8 cellular contexts compared by ENCODE assay signal in genomic region chr19:19053508-19054314, GRCh38. TPM values are rescaled to one million over a fixed set of nuclear protein-coding genes. Genes with fewer than 3 reads are reported as not detected.
DNase-seq lines count a peak whose midpoint lies in the region; FAIRE-seq and TF ChIP-seq lines count a peak whose summit lies in the region.

No MANE protein-coding gene starts in this region.

- no peak overlapping the region for H3K9ac ChIP-seq in kidney (ENCODE audit: low read length in 2 of 2)

- H3K9me3 ChIP-seq in breast epithelium (no peaks in the 10 kb centered on the region), kidney (ENCODE audit: control insufficient read depth in 1 of 2, low read length in 2 of 2) (no peaks in the 10 kb centered on the region)

- DNase-seq in HEK293T (ENCODE audit: extremely low spot score) (peak; percentile 69), T-helper 22 cell (ENCODE audit: low read depth) (peak; percentile 31), breast epithelium (ENCODE audit: low spot score in 2 of 2) (no peak), kidney (no peak), SIG-M5 treated with dmso at 0.1 percent for 504 hours (lab: John Stamatoyannopoulos, UW; ENCODE audit: unreplicated experiment) (no peak), NCI-H2171 treated with DMSO at 0.1 percent for 48 hours (lab: John Stamatoyannopoulos, UW) (no peak)
- peak; percentile 53 for DNase-seq in stimulated activated CD4-positive, alpha-beta T cell treated with anti-CD3 and anti-CD28 coated beads, Interleukin-4, amount 100 ng/mL, for 24 hours

- H3K27me3 ChIP-seq in breast epithelium, result no peaks in the 10 kb centered on the region

- POLR2A ChIA-PET in HEK293T (lab: Yijun Ruan, JAX), result no interaction called here

- no peak overlapping the region for H3K27ac ChIP-seq in C4-2B
- no peak overlapping the region for H3K27ac ChIP-seq in breast epithelium
- no peak overlapping the region for H3K27ac ChIP-seq in kidney (ENCODE audit: low read depth in 2 of 2, low read length in 2 of 2)

- CTCF ChIA-PET in HEK293T (lab: Yijun Ruan, JAX), result interaction anchor here (0.8 kb wide), 1 partner anchor 9 kb away, joined by 4 read pairs; no protein-coding TSS in a partner anchor

- peak; percentile 88 for TF ChIP-seq CTCF in C4-2B (conservative IDR thresholded peaks at IDR 0.05)
- TF ChIP-seq CTCF in breast epithelium (IDR thresholded peaks at IDR 0.05), result peak in 2 of 3 donors; percentile 32 to 42
- peak; percentile 82 for TF ChIP-seq CTCF in kidney (IDR thresholded peaks at IDR 0.05; ENCODE audit: borderline replicate concordance, extremely low read depth, insufficient read depth)

- no peak for FAIRE-seq in kidney (lab: Jason Lieb, UNC)

- H3K4me3 ChIP-seq in breast epithelium (no peak overlapping the region), kidney (ENCODE audit: low read length in 2 of 2) (no peak overlapping the region)

- H3K4me1 ChIP-seq in breast epithelium, result no peaks in the 10 kb centered on the region
- peaks cover 0 to 5% of the 10 kb centered on the region in 2 donors for H3K4me1 ChIP-seq in kidney (ENCODE audit: control insufficient read depth in 1 of 2, insufficient read depth in 1 of 2, low read depth in 1 of 2, low read length in 2 of 2)

- TF ChIP-seq POLR2A in breast epithelium (IDR thresholded peaks at IDR 0.05), result no peak

- H3K36me3 ChIP-seq in breast epithelium (no peaks in the 10 kb centered on the region), kidney (ENCODE audit: control insufficient read depth in 1 of 2, insufficient read depth in 2 of 2, low read length in 2 of 2) (peaks cover 9 to 13% of the 10 kb centered on the region in 2 donors)

- intact Hi-C loops in breast epithelium (cut with DNase I; ENCODE audit: low total_unique reads), result no loop called here
- intact Hi-C loops in kidney (cut with DNase I), result loop anchor here (10.0 kb wide), 1 partner anchor 81 kb away; the partner anchor contains the start of gene TMEM161A

TF ChIP-seq in HEK293T, 16 proteins besides CTCF, POLR2A, EP300 and RAD21:
- TF ChIP-seq PKNOX1 (IDR thresholded peaks at IDR 0.05), result no peak
- TF ChIP-seq CTBP1 (IDR thresholded peaks at IDR 0.05; ENCODE audit: borderline replicate concordance), result no peak
TF ChIP-seq in HEK293T: peak in this region for 0.

RNA-seq across cellular contexts. Expression of gene SLC25A42, which starts 10.1 kb away (rescaled TPM):
- total RNA-seq in breast epithelium (10 to 100 TPM in 1 of 3 donors, 1 to 10 TPM in 2; 6.4 to 12.8 (median 9.8) TPM), kidney (9.7 TPM)
- polyA plus RNA-seq in kidney (ENCODE audit: insufficient read depth, low read depth, low replicate concordance), result 70.7 TPM

RNA-seq across cellular contexts. Expression of gene ARMC6, which starts 20.3 kb away (rescaled TPM):
- total RNA-seq in breast epithelium (10 to 100 TPM; 20.3 to 29.5 (median 27.7) TPM), kidney (23.0 TPM)
- polyA plus RNA-seq in kidney (ENCODE audit: insufficient read depth, low read depth, low replicate concordance), result 24.6 TPM

RNA-seq across cellular contexts. Expression of gene SUGP2, which starts 20.4 kb away (rescaled TPM):
- total RNA-seq in breast epithelium (10 to 100 TPM; 27.8 to 58.1 (median 56.0) TPM), kidney (74.1 TPM)
- polyA plus RNA-seq in kidney (ENCODE audit: insufficient read depth, low read depth, low replicate concordance), result 47.5 TPM

Comparison
In these comparisons a context has a peak if more than half of its experiments do, and no peak if none do; other contexts are left out.
1. CTCF ChIP-seq: peak in every context shown above with its lines; median percentile 88 in C4-2B; 82 in kidney; 37 in breast epithelium.
2. DNase-seq: peak in HEK293T (single experiment), T-helper 22 cell (single experiment) and stimulated activated CD4-positive, alpha-beta T cell treated with anti-CD3 and anti-CD28 coated beads, Interleukin-4, amount 100 ng/mL, for 24 hours (single experiment); none in breast epithelium (0 of 2), kidney (single experiment), SIG-M5 treated with dmso at 0.1 percent for 504 hours (single experiment) and NCI-H2171 treated with DMSO at 0.1 percent for 48 hours (single experiment).